ENCODE assay signal across 12 cellular contexts in genomic region chr11:124656759-124657627, GRCh38. TPM values are rescaled to one million over a fixed set of nuclear protein-coding genes. Genes with fewer than 3 reads are reported as not detected.
DNase-seq lines count a peak whose midpoint lies in the region; ATAC-seq and TF ChIP-seq lines count a peak whose summit lies in the region.
"Had no signal": no experiment of that assay in that cellular context is flagged by ENCODE, and none has a peak within 500 bp of the region (broad histone marks: within the 10 kb centered on the region; RNA-seq: fewer than 3 reads in every experiment).

No MANE protein-coding gene starts in this region.

- no peak for TF ChIP-seq CTCF in thyroid gland (IDR thresholded peaks at IDR 0.05)

- H3K27ac ChIP-seq in thyroid gland, result no peak overlapping the region
- H3K27ac ChIP-seq: neutrophil had no signal

- intact Hi-C loops in thyroid gland (cut with DNase I), result no loop called here

- no peaks in the 10 kb centered on the region for H3K9me3 ChIP-seq in thyroid gland
- H3K9me3 ChIP-seq: neutrophil had no signal

- WGBS in thyroid gland, 2 donors, result 65 to 68% methylated on average over 15 to 16 of the region's 16 CpGs

- no peak for ATAC-seq in GM19463 (IDR thresholded peaks at IDR 0.05; ENCODE audit: unreplicated experiment)

- H3K4me3 ChIP-seq in thyroid gland (replicated peaks in 1 of 3), result no peak overlapping the region

- H3K36me3 ChIP-seq in thyroid gland, result peaks cover 4 to 8% of the 10 kb centered on the region in 2 donors
- H3K36me3 ChIP-seq: neutrophil had no signal

- peak; percentile 36 for DNase-seq in NCI-H82 (lab: John Stamatoyannopoulos, UW)
- no peak for DNase-seq in NCI-H82 treated with DMSO at 0.1 percent for 48 hours (lab: John Stamatoyannopoulos, UW; ENCODE audit: unreplicated experiment)
- peak; percentile 4 for DNase-seq in SK-N-DZ (ENCODE audit: low spot score)
- peak; percentile 22 for DNase-seq in iPS-NIHi7 (ENCODE audit: extremely low spot score)
- DNase-seq in thyroid gland, result peak; percentile 5 to 8
- DNase-seq in stimulated activated naive CD4-positive, alpha-beta T cell (lab: John Stamatoyannopoulos, UW), result no peak
- DNase-seq in kidney glomerular epithelial cell (lab: John Stamatoyannopoulos, UW), result no peak
- DNase-seq: aorta, NCI-H2029 had no signal

- H3K4me1 ChIP-seq in thyroid gland, result no peaks in the 10 kb centered on the region

- no peaks in the 10 kb centered on the region for H3K27me3 ChIP-seq in thyroid gland
- H3K27me3 ChIP-seq: neutrophil had no signal

- TF ChIP-seq POLR2A in thyroid gland (IDR thresholded peaks at IDR 0.05), result no peak

RNA-seq across cellular contexts. Expression of gene SIAE, which starts 16.5 kb away (rescaled TPM):
- polyA plus RNA-seq in SK-N-DZ (2014; cell fraction: cytosol; rRNA removed), result 0.52 and 2.0 TPM in 2 replicates
- 0.82 and 1.5 TPM in 2 replicates for polyA plus RNA-seq in SK-N-DZ (2014; cell fraction: nucleus; rRNA removed)
- total RNA-seq in thyroid gland, result 10 to 100 TPM; 33.9 to 52.5 (median 41.6) TPM

RNA-seq across cellular contexts. Expression of gene SPA17, which starts 16.7 kb away (rescaled TPM):
- 13.8 and 15.5 TPM in 2 replicates for polyA plus RNA-seq in SK-N-DZ (2014; cell fraction: cytosol; rRNA removed)
- polyA plus RNA-seq in SK-N-DZ (2014; cell fraction: nucleus; rRNA removed), result 8.9 and 13.1 TPM in 2 replicates
- 10 to 100 TPM; 13.8 to 25.2 (median 23.6) TPM for total RNA-seq in thyroid gland

RNA-seq across cellular contexts. Expression of gene TBRG1, which starts 34.3 kb away (rescaled TPM):
- 14.9 and 19.3 TPM in 2 replicates for polyA plus RNA-seq in SK-N-DZ (2014; cell fraction: cytosol; rRNA removed)
- polyA plus RNA-seq in SK-N-DZ (2014; cell fraction: nucleus; rRNA removed), result 12.4 and 20.7 TPM in 2 replicates
- total RNA-seq in thyroid gland, result 10 to 100 TPM; 34.7 to 59.8 (median 46.3) TPM

RNA-seq across cellular contexts. Expression of gene PANX3, which starts 45.8 kb away (rescaled TPM):
- polyA plus RNA-seq in SK-N-DZ (2014; cell fraction: cytosol; rRNA removed), result not detected in 2 replicates
- not detected in 2 replicates for polyA plus RNA-seq in SK-N-DZ (2014; cell fraction: nucleus; rRNA removed)
- not detected for total RNA-seq in thyroid gland
- total RNA-seq: aorta, epithelial cell of proximal tubule had no signal
- polyA plus RNA-seq: aorta had no signal

Comparison
In these comparisons a context has a peak if more than half of its experiments do, and no peak if none do; other contexts are left out.
1. DNase-seq: peak in NCI-H82 (single experiment), SK-N-DZ (single experiment), iPS-NIHi7 (single experiment) and thyroid gland (2 of 2); none in NCI-H82 treated with DMSO at 0.1 percent for 48 hours (single experiment), stimulated activated naive CD4-positive, alpha-beta T cell (0 of 6) and kidney glomerular epithelial cell (single experiment).